Comparison of ENCODE assay signal across 18 cellular contexts in genomic region chr6:24231578-24231977, GRCh38.
DNase-seq lines count a peak whose midpoint lies in the region; ATAC-seq and TF ChIP-seq lines count a peak whose summit lies in the region.
"Had no signal": no experiment of that assay in that cellular context is flagged by ENCODE, and none has a peak within 500 bp of the region (broad histone marks: within the 10 kb centered on the region; RNA-seq: fewer than 3 reads in every experiment).

No MANE protein-coding gene starts in this region.

- H3K18ac ChIP-seq in mesendoderm (ENCODE audit: low read length): no peak overlapping the region

- H3K4me1 Mint-ChIP-seq in Caco-2 (ENCODE audit: low read depth, unreplicated experiment) (peaks cover 12% of the 10 kb centered on the region), GM23338 (peaks cover 25% of the 10 kb centered on the region), neural crest cell (peaks cover 11% of the 10 kb centered on the region)
- H3K4me1 Mint-ChIP-seq: CD4-positive, CD25-positive, alpha-beta regulatory T cell; CD8-positive, alpha-beta memory T cell had no signal

- intact Hi-C loops in Caco-2 (cut with micrococcal nuclease; ENCODE audit: unreplicated experiment): no loop called here

- H3K9me2 ChIP-seq in GM23338 (ENCODE audit: insufficient read depth): peaks cover 6% of the 10 kb centered on the region; the same call in 1 of the 2 replicates

- POLR2A ChIA-PET in Caco-2 (lab: Charles Lee): no interaction called here

- H3K27me3 Mint-ChIP-seq in Caco-2 (ENCODE audit: insufficient read depth, unreplicated experiment): no peaks in the 10 kb centered on the region
- peaks cover 7% of the 10 kb centered on the region for H3K27me3 Mint-ChIP-seq in GM23338 (ENCODE audit: insufficient read depth, low read depth, poor library complexity)
- no peaks in the 10 kb centered on the region for H3K27me3 Mint-ChIP-seq in neural crest cell (ENCODE audit: low read depth)

- TF ChIP-seq CTCF in Caco-2 (IDR thresholded peaks at IDR 0.05; ENCODE audit: insufficient read depth in 1 of 2, low read depth in 1 of 2, low read length in 1 of 2, severe bottlenecking in 1 of 2, unreplicated experiment in 1 of 2): no peak
- no peak for TF ChIP-seq CTCF in GM23338 (conservative IDR thresholded peaks at IDR 0.05; ENCODE audit: low read depth in 2 of 2)
- no peak for TF ChIP-seq CTCF in neural crest cell (conservative IDR thresholded peaks at IDR 0.05)

- no peaks in the 10 kb centered on the region for H3K9me3 ChIP-seq in Caco-2
- H3K9me3 ChIP-seq: BE2C had no signal

- no peak overlapping the region for H3K9ac ChIP-seq in mesendoderm (ENCODE audit: low read length)
- H3K9ac ChIP-seq: GM23248 had no signal

- H3K36me3 Mint-ChIP-seq in Caco-2 (ENCODE audit: insufficient read depth, unreplicated experiment) (peaks cover 94% of the 10 kb centered on the region), GM23338 (ENCODE audit: low read depth) (no peaks in the 10 kb centered on the region; the same call in 2 of the 3 replicates), neural crest cell (ENCODE audit: low read depth) (no peaks in the 10 kb centered on the region)
- H3K36me3 Mint-ChIP-seq: CD4-positive, CD25-positive, alpha-beta regulatory T cell; CD8-positive, alpha-beta memory T cell had no signal

- H3K36me3 ChIP-seq in Caco-2 (ENCODE audit: control insufficient read depth, insufficient read depth, low read length): no peaks in the 10 kb centered on the region
- H3K36me3 ChIP-seq in GM23338 (ENCODE audit: insufficient read depth): no peaks in the 10 kb centered on the region
- no peaks in the 10 kb centered on the region for H3K36me3 ChIP-seq in mesendoderm (ENCODE audit: control insufficient read depth, insufficient read depth, low read length)
- H3K36me3 ChIP-seq: BE2C had no signal

- peak overlapping the region; percentile 88; the same call in 1 of the 2 replicates for H2AFZ ChIP-seq in GM23338
- H2AFZ ChIP-seq: GM23248 had no signal

- no peak overlapping the region for H4K8ac ChIP-seq in mesendoderm (ENCODE audit: low read depth, low read length)

- no peaks in the 10 kb centered on the region for H3F3A ChIP-seq in GM23338 (replicated peaks; ENCODE audit: low read depth)

- CTCF ChIA-PET in Caco-2 (lab: Charles Lee): no interaction called here

- no peak for ATAC-seq in GM23338
- no peak for ATAC-seq in HG02610 (IDR thresholded peaks at IDR 0.05; ENCODE audit: unreplicated experiment)
- ATAC-seq: HCT116 had no signal

- H4K20me1 ChIP-seq in GM23338 (replicated peaks; ENCODE audit: insufficient read depth): no peaks in the 10 kb centered on the region

- no peak overlapping the region for H4K5ac ChIP-seq in mesendoderm (ENCODE audit: low read length)

- no peak overlapping the region for H3K4me3 Mint-ChIP-seq in Caco-2 (ENCODE audit: unreplicated experiment)
- H3K4me3 Mint-ChIP-seq in GM23338: no peak overlapping the region
- no peak overlapping the region for H3K4me3 Mint-ChIP-seq in neural crest cell
- H3K4me3 Mint-ChIP-seq: CD4-positive, CD25-positive, alpha-beta regulatory T cell; CD8-positive, alpha-beta memory T cell; HFFc6 had no signal

- no peak overlapping the region for H3K23ac ChIP-seq in mesendoderm (ENCODE audit: low read length)

- H3K79me2 ChIP-seq in GM23338 (replicated peaks; ENCODE audit: insufficient read depth) (no peaks in the 10 kb centered on the region), mesendoderm (ENCODE audit: control insufficient read depth, insufficient read depth, low read length) (no peaks in the 10 kb centered on the region)

- H3K4me1 ChIP-seq in Caco-2 (no peaks in the 10 kb centered on the region), GM23338 (ENCODE audit: insufficient read depth) (peaks cover 15% of the 10 kb centered on the region), mesendoderm (ENCODE audit: control insufficient read depth, low read depth, low read length) (no peaks in the 10 kb centered on the region)
- H3K4me1 ChIP-seq: BE2C had no signal

- H3K27ac Mint-ChIP-seq in Caco-2 (ENCODE audit: unreplicated experiment): peak overlapping the region; percentile 42
- no peak overlapping the region for H3K27ac Mint-ChIP-seq in GM23338
- peak overlapping the region; percentile 40 for H3K27ac Mint-ChIP-seq in neural crest cell (ENCODE audit: unreplicated experiment)
- H3K27ac Mint-ChIP-seq: CD4-positive, CD25-positive, alpha-beta regulatory T cell; HFFc6 had no signal

- no CpG with 5 or more reads among the region's 2 CpGs for WGBS in mesendoderm (ENCODE audit: extremely low coverage, insufficient coverage, low lambda C conversion rate)

- H3K27ac ChIP-seq in GM23338 (ENCODE audit: low read depth) (no peak overlapping the region), mesendoderm (ENCODE audit: low read depth, low read length) (no peak overlapping the region)
- H3K27ac ChIP-seq: GM23248 had no signal

- H3K4ac ChIP-seq in mesendoderm (ENCODE audit: low read depth, low read length): no peak overlapping the region

- H3K27me3 ChIP-seq in Caco-2 (replicated peaks; ENCODE audit: control insufficient read depth, insufficient read depth, low read length) (no peaks in the 10 kb centered on the region), GM23338 (ENCODE audit: insufficient read depth) (no peaks in the 10 kb centered on the region), mesendoderm (ENCODE audit: insufficient read depth, low read length, poor library complexity) (no peaks in the 10 kb centered on the region)
- H3K27me3 ChIP-seq: BE2C had no signal

- no peak overlapping the region for H3K4me3 ChIP-seq in Caco-2 (ENCODE audit: low read depth, low read length)
- H3K4me3 ChIP-seq in GM23338: no peak overlapping the region
- H3K4me3 ChIP-seq in mesendoderm (ENCODE audit: low read length): no peak overlapping the region
- H3K4me3 ChIP-seq: GM23248 had no signal

- no peak overlapping the region for H2BK15ac ChIP-seq in mesendoderm (replicated peaks; ENCODE audit: low read depth)

- no peak for DNase-seq in Caco-2
- no peak for DNase-seq in GM23338 (ENCODE audit: low spot score)
- DNase-seq in mesendoderm: peak; percentile 11
- DNase-seq in neural crest cell (ENCODE audit: low read depth, low spot score): no peak
- DNase-seq in NCI-H1694 (lab: John Stamatoyannopoulos, UW): no peak
- no peak for DNase-seq in activated CD4-positive, alpha-beta T cell treated with anti-CD3 and anti-CD28 coated beads for 48 hours
- DNase-seq: ACHN; BE2C; C1 segment of cervical spinal cord; CD4-positive, CD25-positive, alpha-beta regulatory T cell; CD8-positive, alpha-beta memory T cell; COR-L47; GM23248; H7; HFFc6; IMR-90 had no signal

- H3K56ac ChIP-seq in mesendoderm (ENCODE audit: low read length): no peak overlapping the region

- BruUV-seq in Caco-2 (replicated peaks; lab: Mats Ljungman, UMichigan): no TSS peak

- no peak overlapping the region for H2AK5ac ChIP-seq in mesendoderm (ENCODE audit: low read length)

- no peak overlapping the region for H2BK120ac ChIP-seq in mesendoderm (ENCODE audit: low read depth, low read length)

- no peak overlapping the region for H3K4me2 ChIP-seq in GM23338
- no peak overlapping the region for H3K4me2 ChIP-seq in mesendoderm (ENCODE audit: low read length)

- H2BK5ac ChIP-seq in mesendoderm (ENCODE audit: low read length): no peak overlapping the region

- H3K9me3 Mint-ChIP-seq in Caco-2 (ENCODE audit: unreplicated experiment): peaks cover 9% of the 10 kb centered on the region
- peaks cover 6% of the 10 kb centered on the region; the same call in 2 of the 3 replicates for H3K9me3 Mint-ChIP-seq in GM23338
- H3K9me3 Mint-ChIP-seq in neural crest cell: no peaks in the 10 kb centered on the region
- H3K9me3 Mint-ChIP-seq: CD8-positive, alpha-beta memory T cell had no signal

- no peaks in the 10 kb centered on the region for H3K79me1 ChIP-seq in mesendoderm (ENCODE audit: low read length)

TF ChIP-seq in GM23338, 12 proteins besides CTCF, POLR2A, EP300 and RAD21 (continues in another document):
- TF ChIP-seq POLR2AphosphoS5 (IDR thresholded peaks at IDR 0.05; ENCODE audit: low read depth): no peak
- no peak for TF ChIP-seq CREB1 (CRISPR knock-in tag; IDR thresholded peaks at IDR 0.05; ENCODE audit: low read depth)
- no peak for TF ChIP-seq STAT1 (IDR thresholded peaks at IDR 0.05; ENCODE audit: unreplicated experiment)
- TF ChIP-seq ZNF331 (CRISPR knock-in tag; IDR thresholded peaks at IDR 0.05; ENCODE audit: low read depth): no peak
- no peak for TF ChIP-seq ZNF114 (CRISPR knock-in tag; IDR thresholded peaks at IDR 0.05)
